In the genomic region with DNA sequence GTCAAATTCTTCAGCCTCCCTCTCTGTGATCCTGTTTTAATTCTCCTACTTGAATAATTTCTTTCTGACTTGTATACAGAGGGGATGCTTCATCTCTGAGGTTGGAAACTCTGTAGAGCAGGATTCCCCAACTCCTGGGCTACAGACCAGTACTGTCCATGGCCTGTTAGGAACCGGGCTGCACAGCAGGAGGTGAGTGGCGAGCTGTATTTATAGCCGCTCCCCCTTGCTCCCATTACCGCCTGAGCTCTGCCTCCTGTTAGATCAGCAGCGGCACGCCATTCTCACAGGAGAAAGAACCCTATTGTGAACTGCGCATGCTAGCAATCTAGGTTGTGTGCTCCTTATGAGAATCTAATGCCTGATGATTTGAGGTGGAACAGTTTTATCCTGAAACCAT, we compare ENCODE assay signal across 6 cellular contexts. TPM values are rescaled to one million over a fixed set of nuclear protein-coding genes. Genes with fewer than 3 reads are reported as not detected.
"Had no signal": no experiment of that assay in that cellular context is flagged by ENCODE, and none has a peak within 500 bp of the region (broad histone marks: within the 10 kb centered on the region; RNA-seq: fewer than 3 reads in every experiment).

No MANE protein-coding gene starts in this region.

RNA-seq across cellular contexts. Expression of gene USP6, which starts 59.2 kb away (rescaled TPM):
- total RNA-seq: lung microvascular endothelial cell had no signal
- polyA plus RNA-seq: keratinocyte, mammary epithelial cell had no signal

RNA-seq across cellular contexts. Expression of gene SCIMP, which starts 59.6 kb away (rescaled TPM):
- total RNA-seq: kidney epithelial cell, lung microvascular endothelial cell, mammary epithelial cell, mesothelial cell of epicardium, myocyte had no signal
- polyA plus RNA-seq: keratinocyte, mammary epithelial cell had no signal
